Comparison of ENCODE assay signal across 7 cellular contexts in the genomic region with DNA sequence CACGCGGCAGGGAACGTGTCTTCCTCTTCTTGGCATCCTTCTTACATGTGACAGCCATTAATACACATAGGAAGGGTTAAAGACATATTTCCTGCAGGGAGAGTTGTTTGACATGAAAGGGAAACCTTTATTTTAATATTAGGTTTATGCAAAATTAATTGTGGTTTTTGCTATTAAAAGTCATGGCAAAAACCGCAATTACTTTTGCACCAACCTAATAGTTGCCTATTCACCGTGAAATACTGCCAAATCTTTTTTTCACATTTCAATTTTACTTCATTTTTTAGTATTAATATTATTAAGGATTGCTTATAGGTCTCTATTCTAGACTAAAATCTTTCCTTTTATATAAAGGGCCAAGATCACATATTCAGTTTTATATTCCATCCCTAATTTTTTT.
"Had no signal": no experiment of that assay in that cellular context is flagged by ENCODE, and none has a peak within 500 bp of the region (broad histone marks: within the 10 kb centered on the region; RNA-seq: fewer than 3 reads in every experiment).

No MANE protein-coding gene starts in this region.

- DNase-seq: H9, HCEC 1CT, HFFc6 had no signal

- FAIRE-seq: H1, H54 had no signal

- ATAC-seq: GM23338 had no signal

- H2AFZ ChIP-seq: GM23338 had no signal

- H3K4me3 ChIP-seq: GM23338 had no signal

- H3K27ac ChIP-seq: HL-60 had no signal

- H3K4me2 ChIP-seq: GM23338 had no signal
